1 cellular context compared by ENCODE assay signal in the genomic region with DNA sequence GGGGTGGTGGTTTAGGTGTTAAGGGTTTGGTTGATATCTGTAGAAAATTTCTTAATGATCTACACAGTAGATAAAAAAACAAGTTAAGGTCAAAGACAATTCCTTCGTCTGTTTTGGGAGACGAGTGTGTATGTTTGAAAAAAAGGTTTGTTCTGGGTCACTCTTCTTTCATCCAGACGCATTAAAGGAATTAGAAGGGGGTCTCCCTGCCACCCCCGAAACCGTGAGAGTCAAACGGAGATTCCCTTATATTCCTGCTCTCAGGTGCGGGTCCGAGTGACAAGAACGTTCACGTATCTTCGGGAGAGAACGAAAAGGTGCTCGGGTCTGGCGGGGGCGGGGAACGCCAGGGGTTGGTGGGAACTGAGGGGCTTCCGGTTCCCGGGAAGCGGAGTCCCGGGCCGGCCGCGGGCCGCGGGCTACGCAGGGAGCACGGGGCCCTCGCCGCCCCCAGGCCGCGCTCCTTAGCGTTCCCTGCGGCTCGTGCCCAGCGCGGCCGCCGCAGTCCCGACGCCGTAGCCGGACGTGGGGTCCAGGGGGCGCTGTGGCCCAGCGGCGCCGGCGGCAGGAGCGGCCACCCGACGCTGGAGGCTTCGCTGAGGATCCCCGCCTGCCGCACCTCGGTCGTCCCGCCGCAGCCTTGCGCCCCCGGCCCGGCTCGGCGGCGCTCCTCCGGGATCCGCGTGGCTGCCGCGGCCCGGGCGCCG.
TF ChIP-seq lines count a peak whose summit lies in the region.

A gene with protein sequence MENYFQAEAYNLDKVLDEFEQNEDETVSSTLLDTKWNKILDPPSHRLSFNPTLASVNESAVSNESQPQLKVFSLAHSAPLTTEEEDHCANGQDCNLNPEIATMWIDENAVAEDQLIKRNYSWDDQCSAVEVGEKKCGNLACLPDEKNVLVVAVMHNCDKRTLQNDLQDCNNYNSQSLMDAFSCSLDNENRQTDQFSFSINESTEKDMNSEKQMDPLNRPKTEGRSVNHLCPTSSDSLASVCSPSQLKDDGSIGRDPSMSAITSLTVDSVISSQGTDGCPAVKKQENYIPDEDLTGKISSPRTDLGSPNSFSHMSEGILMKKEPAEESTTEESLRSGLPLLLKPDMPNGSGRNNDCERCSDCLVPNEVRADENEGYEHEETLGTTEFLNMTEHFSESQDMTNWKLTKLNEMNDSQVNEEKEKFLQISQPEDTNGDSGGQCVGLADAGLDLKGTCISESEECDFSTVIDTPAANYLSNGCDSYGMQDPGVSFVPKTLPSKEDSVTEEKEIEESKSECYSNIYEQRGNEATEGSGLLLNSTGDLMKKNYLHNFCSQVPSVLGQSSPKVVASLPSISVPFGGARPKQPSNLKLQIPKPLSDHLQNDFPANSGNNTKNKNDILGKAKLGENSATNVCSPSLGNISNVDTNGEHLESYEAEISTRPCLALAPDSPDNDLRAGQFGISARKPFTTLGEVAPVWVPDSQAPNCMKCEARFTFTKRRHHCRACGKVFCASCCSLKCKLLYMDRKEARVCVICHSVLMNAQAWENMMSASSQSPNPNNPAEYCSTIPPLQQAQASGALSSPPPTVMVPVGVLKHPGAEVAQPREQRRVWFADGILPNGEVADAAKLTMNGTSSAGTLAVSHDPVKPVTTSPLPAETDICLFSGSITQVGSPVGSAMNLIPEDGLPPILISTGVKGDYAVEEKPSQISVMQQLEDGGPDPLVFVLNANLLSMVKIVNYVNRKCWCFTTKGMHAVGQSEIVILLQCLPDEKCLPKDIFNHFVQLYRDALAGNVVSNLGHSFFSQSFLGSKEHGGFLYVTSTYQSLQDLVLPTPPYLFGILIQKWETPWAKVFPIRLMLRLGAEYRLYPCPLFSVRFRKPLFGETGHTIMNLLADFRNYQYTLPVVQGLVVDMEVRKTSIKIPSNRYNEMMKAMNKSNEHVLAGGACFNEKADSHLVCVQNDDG (N-terminal part only) (plus strand): TSS at position 577 of the 707 bp plus-strand sequence. CDS start 91,118 bp downstream, outside the sequence.

TF ChIP-seq in HCT116, 20 proteins besides CTCF, POLR2A, EP300 and RAD21 (continued from another document):
- TF ChIP-seq EGR1 (IDR thresholded peaks at IDR 0.05; ENCODE audit: low read depth) (peak; percentile 51; the same call in 1 of the 2 replicates), EZH2 (IDR thresholded peaks at IDR 0.05) (no peak), ELF1 (IDR thresholded peaks at IDR 0.05; ENCODE audit: borderline replicate concordance, low read depth) (no peak), TCF7L2 (IDR thresholded peaks at IDR 0.05; ENCODE audit: borderline replicate concordance, extremely low read depth, insufficient read depth, insufficient read length) (peak; percentile 34), YY1 (IDR thresholded peaks at IDR 0.05; ENCODE audit: extremely low read depth, insufficient replicate concordance, low read depth, low read length) (peak; percentile 43), FOSL1 (IDR thresholded peaks at IDR 0.05; ENCODE audit: low read depth) (no peak), SP1 (IDR thresholded peaks at IDR 0.05; ENCODE audit: low read depth) (no peak), EZH2phosphoT487 (IDR thresholded peaks at IDR 0.05; ENCODE audit: borderline replicate concordance) (no peak), JUND (IDR thresholded peaks at IDR 0.05) (no peak), SRF (IDR thresholded peaks at IDR 0.05; ENCODE audit: low read depth) (no peak), CBX3 (IDR thresholded peaks at IDR 0.05; ENCODE audit: low read depth) (no peak), ZFX (IDR thresholded peaks at IDR 0.05) (no peak), CEBPB (IDR thresholded peaks at IDR 0.05; ENCODE audit: low read depth) (no peak), ZNF274 (IDR thresholded peaks at IDR 0.05; ENCODE audit: low read depth, low read length) (no peak)
- TF ChIP-seq, protein P1, sequence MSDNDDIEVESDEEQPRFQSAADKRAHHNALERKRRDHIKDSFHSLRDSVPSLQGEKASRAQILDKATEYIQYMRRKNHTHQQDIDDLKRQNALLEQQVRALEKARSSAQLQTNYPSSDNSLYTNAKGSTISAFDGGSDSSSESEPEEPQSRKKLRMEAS (IDR thresholded peaks at IDR 0.05): peak; percentile 66
- TF ChIP-seq, protein P2, sequence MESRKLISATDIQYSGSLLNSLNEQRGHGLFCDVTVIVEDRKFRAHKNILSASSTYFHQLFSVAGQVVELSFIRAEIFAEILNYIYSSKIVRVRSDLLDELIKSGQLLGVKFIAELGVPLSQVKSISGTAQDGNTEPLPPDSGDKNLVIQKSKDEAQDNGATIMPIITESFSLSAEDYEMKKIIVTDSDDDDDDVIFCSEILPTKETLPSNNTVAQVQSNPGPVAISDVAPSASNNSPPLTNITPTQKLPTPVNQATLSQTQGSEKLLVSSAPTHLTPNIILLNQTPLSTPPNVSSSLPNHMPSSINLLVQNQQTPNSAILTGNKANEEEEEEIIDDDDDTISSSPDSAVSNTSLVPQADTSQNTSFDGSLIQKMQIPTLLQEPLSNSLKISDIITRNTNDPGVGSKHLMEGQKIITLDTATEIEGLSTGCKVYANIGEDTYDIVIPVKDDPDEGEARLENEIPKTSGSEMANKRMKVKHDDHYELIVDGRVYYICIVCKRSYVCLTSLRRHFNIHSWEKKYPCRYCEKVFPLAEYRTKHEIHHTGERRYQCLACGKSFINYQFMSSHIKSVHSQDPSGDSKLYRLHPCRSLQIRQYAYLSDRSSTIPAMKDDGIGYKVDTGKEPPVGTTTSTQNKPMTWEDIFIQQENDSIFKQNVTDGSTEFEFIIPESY (IDR thresholded peaks at IDR 0.05; ENCODE audit: extremely low read depth, insufficient replicate concordance, low read length): no peak
- TF ChIP-seq, protein P3, sequence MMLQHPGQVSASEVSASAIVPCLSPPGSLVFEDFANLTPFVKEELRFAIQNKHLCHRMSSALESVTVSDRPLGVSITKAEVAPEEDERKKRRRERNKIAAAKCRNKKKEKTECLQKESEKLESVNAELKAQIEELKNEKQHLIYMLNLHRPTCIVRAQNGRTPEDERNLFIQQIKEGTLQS (IDR thresholded peaks at IDR 0.05): no peak
- TF ChIP-seq, protein P4, sequence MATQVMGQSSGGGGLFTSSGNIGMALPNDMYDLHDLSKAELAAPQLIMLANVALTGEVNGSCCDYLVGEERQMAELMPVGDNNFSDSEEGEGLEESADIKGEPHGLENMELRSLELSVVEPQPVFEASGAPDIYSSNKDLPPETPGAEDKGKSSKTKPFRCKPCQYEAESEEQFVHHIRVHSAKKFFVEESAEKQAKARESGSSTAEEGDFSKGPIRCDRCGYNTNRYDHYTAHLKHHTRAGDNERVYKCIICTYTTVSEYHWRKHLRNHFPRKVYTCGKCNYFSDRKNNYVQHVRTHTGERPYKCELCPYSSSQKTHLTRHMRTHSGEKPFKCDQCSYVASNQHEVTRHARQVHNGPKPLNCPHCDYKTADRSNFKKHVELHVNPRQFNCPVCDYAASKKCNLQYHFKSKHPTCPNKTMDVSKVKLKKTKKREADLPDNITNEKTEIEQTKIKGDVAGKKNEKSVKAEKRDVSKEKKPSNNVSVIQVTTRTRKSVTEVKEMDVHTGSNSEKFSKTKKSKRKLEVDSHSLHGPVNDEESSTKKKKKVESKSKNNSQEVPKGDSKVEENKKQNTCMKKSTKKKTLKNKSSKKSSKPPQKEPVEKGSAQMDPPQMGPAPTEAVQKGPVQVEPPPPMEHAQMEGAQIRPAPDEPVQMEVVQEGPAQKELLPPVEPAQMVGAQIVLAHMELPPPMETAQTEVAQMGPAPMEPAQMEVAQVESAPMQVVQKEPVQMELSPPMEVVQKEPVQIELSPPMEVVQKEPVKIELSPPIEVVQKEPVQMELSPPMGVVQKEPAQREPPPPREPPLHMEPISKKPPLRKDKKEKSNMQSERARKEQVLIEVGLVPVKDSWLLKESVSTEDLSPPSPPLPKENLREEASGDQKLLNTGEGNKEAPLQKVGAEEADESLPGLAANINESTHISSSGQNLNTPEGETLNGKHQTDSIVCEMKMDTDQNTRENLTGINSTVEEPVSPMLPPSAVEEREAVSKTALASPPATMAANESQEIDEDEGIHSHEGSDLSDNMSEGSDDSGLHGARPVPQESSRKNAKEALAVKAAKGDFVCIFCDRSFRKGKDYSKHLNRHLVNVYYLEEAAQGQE (IDR thresholded peaks at IDR 0.05; ENCODE audit: low read depth): no peak
